In genomic region chr1:214439352-214440119, GRCh38 we compare ENCODE assay signal across 8 cellular contexts.
DNase-seq lines count a peak whose midpoint lies in the region; ATAC-seq and TF ChIP-seq lines count a peak whose summit lies in the region.

No MANE protein-coding gene starts in this region.

- H3K4me1 Mint-ChIP-seq in natural killer cell treated with Interleukin-12 subunit alpha and Interleukin-12 subunit beta and Interleukin-15 and Interleukin-18, amount 100 ng/mL, for 72 hours (ENCODE audit: low read depth in 2 of 2): peaks cover 30 to 36% of the 10 kb centered on the region in 2 donors

- DNase-seq in activated CD4-positive, CD25-positive, alpha-beta regulatory T cell (lab: John Stamatoyannopoulos, UW): no peak
- peak; percentile 45 to 49 for DNase-seq in HAP-1 (ENCODE audit: low spot score in 2 of 2)
- peak; percentile 78 for DNase-seq in LNCaP clone FGC (ENCODE audit: low read depth)
- peak; percentile 49 for DNase-seq in RPMI8226
- DNase-seq in natural killer cell treated with Interleukin-12 subunit alpha and Interleukin-12 subunit beta and Interleukin-15 and Interleukin-18, amount 100 ng/mL, for 72 hours (ENCODE audit: low spot score): no peak
- DNase-seq in AG08395 (ENCODE audit: low spot score): no peak

- H3K27me3 ChIP-seq in HAP-1 (ENCODE audit: low read depth) (no peaks in the 10 kb centered on the region), ectodermal cell (ENCODE audit: control insufficient read depth, insufficient read depth, low read length, poor library complexity, severe bottlenecking) (no peaks in the 10 kb centered on the region)

- H3K9me3 Mint-ChIP-seq in natural killer cell treated with Interleukin-12 subunit alpha and Interleukin-12 subunit beta and Interleukin-15 and Interleukin-18, amount 100 ng/mL, for 72 hours: no peaks in the 10 kb centered on the region

- peak overlapping the region; percentile 68 for H3K4me3 Mint-ChIP-seq in natural killer cell treated with Interleukin-12 subunit alpha and Interleukin-12 subunit beta and Interleukin-15 and Interleukin-18, amount 100 ng/mL, for 72 hours

- in situ Hi-C loops in HAP-1 (cut with MboI; ENCODE audit: low sequenced_read_pairs): no loop called here

- no peaks in the 10 kb centered on the region for H3K27me3 Mint-ChIP-seq in natural killer cell treated with Interleukin-12 subunit alpha and Interleukin-12 subunit beta and Interleukin-15 and Interleukin-18, amount 100 ng/mL, for 72 hours

- H3K4me3 ChIP-seq in HAP-1: no peak overlapping the region
- peak overlapping the region; percentile 36 for H3K4me3 ChIP-seq in LNCaP clone FGC (ENCODE audit: low read depth, low read length)
- H3K4me3 ChIP-seq in ectodermal cell (ENCODE audit: insufficient read depth, low read depth, low read length): no peak overlapping the region

- H3K36me3 Mint-ChIP-seq in natural killer cell treated with Interleukin-12 subunit alpha and Interleukin-12 subunit beta and Interleukin-15 and Interleukin-18, amount 100 ng/mL, for 72 hours: no peaks in the 10 kb centered on the region

- ATAC-seq in activated CD4-positive, CD25-positive, alpha-beta regulatory T cell treated with anti-CD3 and anti-CD28 coated beads, Interleukin-2, amount 50 U/mL, for 24 hours: peak; percentile 88 to 89
- ATAC-seq in natural killer cell treated with Interleukin-12 subunit alpha and Interleukin-12 subunit beta and Interleukin-15 and Interleukin-18, amount 100 ng/mL, for 72 hours: peak; percentile 89 to 93

- H3K9me3 ChIP-seq in HAP-1 (no peaks in the 10 kb centered on the region), ectodermal cell (ENCODE audit: control insufficient read depth, low read length) (no peaks in the 10 kb centered on the region)

- peaks cover 12% of the 10 kb centered on the region for H3K4me1 ChIP-seq in HAP-1
- peaks cover 19% of the 10 kb centered on the region for H3K4me1 ChIP-seq in ectodermal cell (ENCODE audit: control insufficient read depth, insufficient read depth, low read length)

- peak overlapping the region; percentile 26 for H3K27ac ChIP-seq in ectodermal cell (ENCODE audit: insufficient read depth, low read depth, low read length, poor library complexity, severe bottlenecking)

- peak overlapping the region; percentile 77 to 81 for H3K27ac Mint-ChIP-seq in natural killer cell treated with Interleukin-12 subunit alpha and Interleukin-12 subunit beta and Interleukin-15 and Interleukin-18, amount 100 ng/mL, for 72 hours

- TF ChIP-seq CTCF in LNCaP clone FGC (IDR thresholded peaks at IDR 0.05; ENCODE audit: control insufficient read depth, extremely low read depth, insufficient read depth): no peak

- H3K36me3 ChIP-seq in HAP-1 (replicated peaks): no peaks in the 10 kb centered on the region
- no peaks in the 10 kb centered on the region for H3K36me3 ChIP-seq in ectodermal cell (ENCODE audit: control insufficient read depth, insufficient read depth, low read length)

- 69 to 72% methylated on average over 12 of the region's 12 CpGs for WGBS in ectodermal cell, 2 experiments

Comparison
In these comparisons a context has a peak if more than half of its experiments do, and no peak if none do; other contexts are left out.
1. DNase-seq: peak in HAP-1 (2 of 2), LNCaP clone FGC (single experiment) and RPMI8226 (single experiment); none in activated CD4-positive, CD25-positive, alpha-beta regulatory T cell (0 of 4), natural killer cell treated with Interleukin-12 subunit alpha and Interleukin-12 subunit beta and Interleukin-15 and Interleukin-18, amount 100 ng/mL, for 72 hours (single experiment) and AG08395 (single experiment).